Comparison of ENCODE assay signal across 8 cellular contexts in genomic region chr2:207133862-207134519, GRCh38. TPM values are rescaled to one million over a fixed set of nuclear protein-coding genes. Genes with fewer than 3 reads are reported as not detected.
DNase-seq lines count a peak whose midpoint lies in the region; ATAC-seq, FAIRE-seq and TF ChIP-seq lines count a peak whose summit lies in the region.

No MANE protein-coding gene starts in this region.

- peaks cover 12% of the 10 kb centered on the region in 2 experiments for H3K4me1 ChIP-seq in trophoblast cell (ENCODE audit: control insufficient read depth in 1 of 2, insufficient read depth in 2 of 2, low read length in 2 of 2)

- no peaks in the 10 kb centered on the region for H3K36me3 ChIP-seq in trophoblast cell (ENCODE audit: control insufficient read depth in 1 of 2, insufficient read depth in 2 of 2, low read length in 2 of 2)

- no CpG with 5 or more reads among the region's 13 CpGs for WGBS in trophoblast cell (ENCODE audit: extremely low coverage, insufficient coverage, insufficient read length)

- H3K23ac ChIP-seq in trophoblast cell (ENCODE audit: low read length): no peak overlapping the region

- ATAC-seq in stimulated activated effector memory CD8-positive, alpha-beta T cell treated with anti-CD3 and anti-CD28 coated beads, Interleukin-12 subunit alpha, Interleukin-12 subunit beta, amount 100 ng/mL, for 72 hours: no peak
- no peak for ATAC-seq in GM21786 (IDR thresholded peaks at IDR 0.05; ENCODE audit: unreplicated experiment)
- ATAC-seq in HG02970 (IDR thresholded peaks at IDR 0.05; ENCODE audit: low FRiP score, unreplicated experiment): no peak

- H2BK5ac ChIP-seq in trophoblast cell (ENCODE audit: low read depth, low read length, poor library complexity): no peak overlapping the region

- no peak overlapping the region for H2AK5ac ChIP-seq in trophoblast cell (ENCODE audit: low read length)

- H3K36me3 Mint-ChIP-seq in stimulated activated effector memory CD8-positive, alpha-beta T cell treated with anti-CD3 and anti-CD28 coated beads, Interleukin-12 subunit alpha, Interleukin-12 subunit beta, amount 100 ng/mL, for 72 hours: no peaks in the 10 kb centered on the region

- H3K27ac ChIP-seq in trophoblast cell (ENCODE audit: low read depth, low read length): no peak overlapping the region

- H3K14ac ChIP-seq in trophoblast cell (ENCODE audit: low read length): no peak overlapping the region

- TF ChIP-seq CTCF in fibroblast of villous mesenchyme (IDR thresholded peaks at IDR 0.05; ENCODE audit: insufficient read depth, low read depth, low read length): no peak

- peak overlapping the region; percentile 22 for H3K4me2 ChIP-seq in trophoblast cell (ENCODE audit: low read length)

- no peak overlapping the region for H3K4me3 Mint-ChIP-seq in stimulated activated effector memory CD8-positive, alpha-beta T cell treated with anti-CD3 and anti-CD28 coated beads, Interleukin-12 subunit alpha, Interleukin-12 subunit beta, amount 100 ng/mL, for 72 hours

- H3K4me3 ChIP-seq in fibroblast of villous mesenchyme (ENCODE audit: low read depth, low read length) (peak overlapping the region; percentile 5), trophoblast cell (ENCODE audit: low read depth, low read length) (no peak overlapping the region)

- no peak overlapping the region for H3K4ac ChIP-seq in trophoblast cell (ENCODE audit: low read depth, low read length)

- no peak overlapping the region for H3K27ac Mint-ChIP-seq in stimulated activated effector memory CD8-positive, alpha-beta T cell treated with anti-CD3 and anti-CD28 coated beads, Interleukin-12 subunit alpha, Interleukin-12 subunit beta, amount 100 ng/mL, for 72 hours

- H3K18ac ChIP-seq in trophoblast cell (ENCODE audit: low read length): no peak overlapping the region

- DNase-seq in H54 (ENCODE audit: insufficient read length, low spot score): peak; percentile 42
- peak; percentile 82 for DNase-seq in RCC 7860 (ENCODE audit: low spot score)
- peak; percentile 91 for DNase-seq in fibroblast of villous mesenchyme (ENCODE audit: low read depth)
- no peak for DNase-seq in trophoblast cell
- DNase-seq in stimulated activated effector memory CD8-positive, alpha-beta T cell treated with anti-CD3 and anti-CD28 coated beads, Interleukin-12 subunit alpha, Interleukin-12 subunit beta, amount 100 ng/mL, for 72 hours (ENCODE audit: low spot score in 2 of 2): no peak
- DNase-seq in NCI-H345 treated with DMSO at 0.1 percent for 48 hours (lab: John Stamatoyannopoulos, UW; ENCODE audit: unreplicated experiment): no peak

- no peaks in the 10 kb centered on the region for H3K79me1 ChIP-seq in trophoblast cell (ENCODE audit: low read length)

- H2BK120ac ChIP-seq in trophoblast cell (ENCODE audit: insufficient read depth, low read length, poor library complexity): no peak overlapping the region

- no peaks in the 10 kb centered on the region for H3K27me3 ChIP-seq in trophoblast cell (ENCODE audit: insufficient read depth, low read length)

- TF ChIP-seq POLR2A in H54 (IDR thresholded peaks at IDR 0.05; ENCODE audit: low read depth, low read length): no peak

- H2BK12ac ChIP-seq in trophoblast cell (ENCODE audit: low read length): no peak overlapping the region

- H3K9me3 ChIP-seq in trophoblast cell (ENCODE audit: insufficient read depth, low read depth, low read length): no peaks in the 10 kb centered on the region

- H2AFZ ChIP-seq in trophoblast cell (ENCODE audit: insufficient read depth, low read length, poor library complexity): no peak overlapping the region

- FAIRE-seq in H54 (lab: Jason Lieb, UNC) (peak; percentile 33), RCC 7860 (lab: Jason Lieb, UNC) (peak; percentile 85)

- H4K12ac ChIP-seq in trophoblast cell (ENCODE audit: low read depth, low read length): no peak overlapping the region

- H4K8ac ChIP-seq in trophoblast cell (ENCODE audit: low read depth, low read length): no peak overlapping the region

- H3K79me2 ChIP-seq in trophoblast cell (ENCODE audit: control insufficient read depth, insufficient read depth, low read length, poor library complexity): peaks cover 2% of the 10 kb centered on the region

- H3K9me3 Mint-ChIP-seq in stimulated activated effector memory CD8-positive, alpha-beta T cell treated with anti-CD3 and anti-CD28 coated beads, Interleukin-12 subunit alpha, Interleukin-12 subunit beta, amount 100 ng/mL, for 72 hours: no peaks in the 10 kb centered on the region

- H3K4me1 Mint-ChIP-seq in stimulated activated effector memory CD8-positive, alpha-beta T cell treated with anti-CD3 and anti-CD28 coated beads, Interleukin-12 subunit alpha, Interleukin-12 subunit beta, amount 100 ng/mL, for 72 hours: peaks cover 6% of the 10 kb centered on the region

- H4K91ac ChIP-seq in trophoblast cell (ENCODE audit: low read depth, low read length): no peak overlapping the region

- no peak overlapping the region for H3K9ac ChIP-seq in trophoblast cell (ENCODE audit: low read length)

RNA-seq across cellular contexts. Expression of gene KLF7, which starts 31.8 kb away (rescaled TPM):
- total RNA-seq in fibroblast of villous mesenchyme: 26.4 and 28.1 TPM in 2 replicates
- 9.9 and 12.7 TPM in 2 replicates for polyA plus RNA-seq in trophoblast cell (2013)

Comparison
In these comparisons a context has a peak if more than half of its experiments do, and no peak if none do; other contexts are left out.
1. DNase-seq: peak in H54 (single experiment), RCC 7860 (single experiment) and fibroblast of villous mesenchyme (single experiment); none in trophoblast cell (0 of 2), stimulated activated effector memory CD8-positive, alpha-beta T cell treated with anti-CD3 and anti-CD28 coated beads, Interleukin-12 subunit alpha, Interleukin-12 subunit beta, amount 100 ng/mL, for 72 hours (0 of 2) and NCI-H345 treated with DMSO at 0.1 percent for 48 hours (single experiment).